22 cellular contexts compared by ENCODE assay signal in the genomic region with DNA sequence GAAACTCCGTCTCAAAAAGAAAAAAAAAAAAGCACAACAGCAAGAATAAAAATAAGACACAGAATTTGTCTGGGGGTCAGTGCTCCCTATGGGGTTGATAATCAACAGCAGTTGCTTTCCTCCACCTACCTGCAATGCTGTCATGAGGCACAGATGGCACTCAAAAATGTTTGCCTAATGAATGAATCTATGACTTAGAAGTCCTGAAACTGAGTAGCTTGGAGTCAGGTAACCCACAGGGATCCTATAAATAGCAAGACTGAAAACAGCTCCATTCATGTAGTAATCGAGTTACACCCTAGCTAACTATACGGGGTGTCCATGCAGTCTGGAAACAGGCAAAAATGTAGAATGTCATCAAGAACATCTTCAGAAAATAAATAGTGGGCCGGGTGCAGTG.
"Had no signal": no experiment of that assay in that cellular context is flagged by ENCODE, and none has a peak within 500 bp of the region (broad histone marks: within the 10 kb centered on the region; RNA-seq: fewer than 3 reads in every experiment).

No MANE protein-coding gene starts in this region.

- DNase-seq: activated CD4-positive, alpha-beta T cell treated with anti-CD3 and anti-CD28 coated beads, Interleukin-2, amount 10 ng/mL, durations not matched to agents 24 days and 14 days; activated CD4-positive, CD25-positive, alpha-beta regulatory T cell; activated CD8-positive, alpha-beta memory T cell treated with anti-CD3 and anti-CD28 coated beads, Interleukin-2, amount 10 ng/mL, durations not matched to agents 7 days and 5 days; activated CD8-positive, alpha-beta T cell treated with anti-CD3 and anti-CD28 coated beads for 36 hours; activated gamma-delta T cell treated with Interleukin-2 at 50 U/mL for 16 hours; activated T-cell treated with anti-CD3 and anti-CD28 coated beads for 4 hours; anterior cingulate cortex; effector CD4-positive, alpha-beta T cell; lower lobe of right lung; mesendoderm; naive B cell; occipital lobe; sigmoid colon; stimulated activated CD4-positive, alpha-beta T cell treated with anti-CD3 and anti-CD28 coated beads, Interleukin-2, amount 100 ng/mL, for 48 hours; stimulated activated CD8-positive, alpha-beta memory T cell treated with anti-CD3 and anti-CD28 coated beads, Interleukin-4, amount 100 ng/mL, for 48 hours; stimulated activated naive B cell treated with anti-CD40 and anti-IgM and Interleukin-4, amounts not matched to agents 10 μg/mL and 1 μg/mL and 100 μg/mL, for 72 hours; uterus had no signal

- ATAC-seq: activated CD8-positive, alpha-beta memory T cell treated with anti-CD3 and anti-CD28 coated beads, Interleukin-2, amount 10 ng/mL, durations not matched to agents 7 days and 5 days; activated CD8-positive, alpha-beta T cell treated with anti-CD3 and anti-CD28 coated beads for 36 hours; left lobe of liver; lower lobe of right lung; stimulated activated naive B cell treated with anti-CD40 and anti-IgM and Interleukin-4, amounts not matched to agents 10 μg/mL and 1 μg/mL and 100 μg/mL, for 72 hours had no signal

- H3K27me3 Mint-ChIP-seq: activated CD4-positive, alpha-beta T cell treated with anti-CD3 and anti-CD28 coated beads, Interleukin-2, amount 10 ng/mL, durations not matched to agents 24 days and 14 days; activated CD8-positive, alpha-beta memory T cell treated with anti-CD3 and anti-CD28 coated beads, Interleukin-2, amount 10 ng/mL, durations not matched to agents 7 days and 5 days; activated CD8-positive, alpha-beta T cell treated with anti-CD3 and anti-CD28 coated beads for 36 hours; activated naive CD4-positive, alpha-beta T cell treated with anti-CD3 and anti-CD28 coated beads, Interleukin-2, amount 50 U/mL, for 24 hours; brain; dendritic cell treated with granulocyte-macrophage colony-stimulating factor and Interleukin-4, amounts not matched to agents 40 ng/mL and 50 ng/mL, for 4 days; naive B cell had no signal

- H3K36me3 ChIP-seq: lower lobe of right lung, sigmoid colon, uterus had no signal

- H3K9me3 Mint-ChIP-seq: activated CD4-positive, alpha-beta T cell treated with anti-CD3 and anti-CD28 coated beads, Interleukin-2, amount 10 ng/mL, durations not matched to agents 24 days and 14 days; activated CD8-positive, alpha-beta T cell treated with anti-CD3 and anti-CD28 coated beads for 36 hours; activated naive CD4-positive, alpha-beta T cell treated with anti-CD3 and anti-CD28 coated beads, Interleukin-2, amount 50 U/mL, for 24 hours; dendritic cell treated with granulocyte-macrophage colony-stimulating factor and Interleukin-4, amounts not matched to agents 40 ng/mL and 50 ng/mL, for 4 days; stimulated activated naive B cell treated with anti-CD40 and anti-IgM and Interleukin-4, amounts not matched to agents 10 μg/mL and 1 μg/mL and 100 μg/mL, for 72 hours had no signal

- H3K27ac Mint-ChIP-seq: activated CD4-positive, alpha-beta T cell treated with anti-CD3 and anti-CD28 coated beads, Interleukin-2, amount 10 ng/mL, durations not matched to agents 24 days and 14 days; activated CD8-positive, alpha-beta memory T cell treated with anti-CD3 and anti-CD28 coated beads, Interleukin-2, amount 10 ng/mL, durations not matched to agents 7 days and 5 days; activated CD8-positive, alpha-beta T cell treated with anti-CD3 and anti-CD28 coated beads for 36 hours; activated naive CD4-positive, alpha-beta T cell treated with anti-CD3 and anti-CD28 coated beads, Interleukin-2, amount 50 U/mL, for 24 hours; brain; dendritic cell treated with granulocyte-macrophage colony-stimulating factor and Interleukin-4, amounts not matched to agents 40 ng/mL and 50 ng/mL, for 4 days; naive B cell; stimulated activated naive B cell treated with anti-CD40 and anti-IgM and Interleukin-4, amounts not matched to agents 10 μg/mL and 1 μg/mL and 100 μg/mL, for 72 hours had no signal

- H3K4me1 ChIP-seq: lower lobe of right lung, sigmoid colon, uterus had no signal

- H3K9me3 ChIP-seq: lower lobe of right lung, sigmoid colon, uterus had no signal

- H3K4me3 Mint-ChIP-seq: activated CD4-positive, alpha-beta T cell treated with anti-CD3 and anti-CD28 coated beads, Interleukin-2, amount 10 ng/mL, durations not matched to agents 24 days and 14 days; activated CD8-positive, alpha-beta memory T cell treated with anti-CD3 and anti-CD28 coated beads, Interleukin-2, amount 10 ng/mL, durations not matched to agents 7 days and 5 days; activated CD8-positive, alpha-beta T cell treated with anti-CD3 and anti-CD28 coated beads for 36 hours; activated naive CD4-positive, alpha-beta T cell treated with anti-CD3 and anti-CD28 coated beads, Interleukin-2, amount 50 U/mL, for 24 hours; brain; dendritic cell treated with granulocyte-macrophage colony-stimulating factor and Interleukin-4, amounts not matched to agents 40 ng/mL and 50 ng/mL, for 4 days; naive B cell; stimulated activated naive B cell treated with anti-CD40 and anti-IgM and Interleukin-4, amounts not matched to agents 10 μg/mL and 1 μg/mL and 100 μg/mL, for 72 hours had no signal

- H3K27me3 ChIP-seq: sigmoid colon, uterus had no signal

- H3K27ac ChIP-seq: lower lobe of right lung, sigmoid colon, uterus had no signal

- H3K36me3 Mint-ChIP-seq: activated CD8-positive, alpha-beta memory T cell treated with anti-CD3 and anti-CD28 coated beads, Interleukin-2, amount 10 ng/mL, durations not matched to agents 7 days and 5 days; activated naive CD4-positive, alpha-beta T cell treated with anti-CD3 and anti-CD28 coated beads, Interleukin-2, amount 50 U/mL, for 24 hours; brain; stimulated activated naive B cell treated with anti-CD40 and anti-IgM and Interleukin-4, amounts not matched to agents 10 μg/mL and 1 μg/mL and 100 μg/mL, for 72 hours had no signal

- H3K4me1 Mint-ChIP-seq: activated CD8-positive, alpha-beta memory T cell treated with anti-CD3 and anti-CD28 coated beads, Interleukin-2, amount 10 ng/mL, durations not matched to agents 7 days and 5 days; activated naive CD4-positive, alpha-beta T cell treated with anti-CD3 and anti-CD28 coated beads, Interleukin-2, amount 50 U/mL, for 24 hours; naive B cell; stimulated activated naive B cell treated with anti-CD40 and anti-IgM and Interleukin-4, amounts not matched to agents 10 μg/mL and 1 μg/mL and 100 μg/mL, for 72 hours had no signal

- H3K4me3 ChIP-seq: lower lobe of right lung, sigmoid colon, smooth muscle cell, uterus had no signal
